24 cellular contexts compared by ENCODE assay signal in the genomic region with DNA sequence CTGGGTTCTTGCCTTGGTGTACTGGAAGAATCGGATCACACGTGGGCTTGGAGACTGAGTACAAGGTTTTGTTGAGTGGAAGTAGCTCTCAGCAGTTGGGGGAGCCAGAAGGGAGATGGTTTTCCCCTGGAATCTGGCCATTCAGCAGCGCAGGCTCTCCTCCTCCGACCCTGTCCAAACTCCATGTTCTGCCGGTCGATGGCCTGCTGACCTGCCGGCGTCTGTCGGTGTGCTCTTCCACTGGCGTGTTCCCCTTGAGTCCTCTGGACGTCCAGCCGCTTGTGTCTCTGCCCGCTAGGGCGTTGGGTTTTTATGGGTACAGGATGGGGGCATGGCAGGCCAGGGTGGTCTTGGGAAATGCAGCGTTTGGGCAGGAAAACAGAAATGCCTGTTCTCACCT. TPM values are rescaled to one million over a fixed set of nuclear protein-coding genes. Genes with fewer than 3 reads are reported as not detected.
"Had no signal": no experiment of that assay in that cellular context is flagged by ENCODE, and none has a peak within 500 bp of the region (broad histone marks: within the 10 kb centered on the region; RNA-seq: fewer than 3 reads in every experiment).

No MANE protein-coding gene starts in this region.

- H3K9me3 ChIP-seq: SJCRH30 had no signal

- H3K4me3 ChIP-seq: SJCRH30 had no signal

- H3K27ac ChIP-seq: RWPE1, SJCRH30 had no signal

- ATAC-seq: SK-N-SH treated with all-trans-retinoic acid at 6 μM for 48 hours had no signal

- H3K27me3 ChIP-seq: SJCRH30 had no signal

- DNase-seq: IMR-90, MV-4-11, NCI-H1048, NCI-H1105 treated with DMSO at 0.1 percent for 48 hours, NCI-H1417 treated with DMSO at 0.1 percent for 48 hours, NCI-H146, NCI-H1694 treated with DMSO at 0.1 percent for 48 hours, NCI-H1930, NCI-H2081, NCI-H2107, NCI-H2171, NCI-H226, NCI-H446, NCI-H510A, NCI-H524 treated with DMSO at 0.1 percent for 48 hours, NCI-H69, NCI-H774, SHP77 treated with DMSO at 0.1 percent for 48 hours, SJCRH30 had no signal

- H3K36me3 ChIP-seq: SJCRH30 had no signal

RNA-seq across cellular contexts. Expression of a gene that starts 38.5 kb away (rescaled TPM):
- total RNA-seq: HT-29, IMR-90, LHCN-M2, MCF 10A had no signal
- polyA plus RNA-seq: IMR-90 had no signal
